34 cellular contexts compared by ENCODE assay signal in genomic region chr3:43696881-43697280, GRCh38.
"Had no signal": no experiment of that assay in that cellular context is flagged by ENCODE, and none has a peak within 500 bp of the region (broad histone marks: within the 10 kb centered on the region; RNA-seq: fewer than 3 reads in every experiment).

No MANE protein-coding gene starts in this region.

- H3K4me3 ChIP-seq: adrenal gland, body of pancreas, cardiac muscle cell, colonic mucosa, gastrocnemius medialis, lower lobe of right lung, psoas muscle, right atrium auricular region, smooth muscle cell, thoracic aorta, uterus had no signal

- H3K4me3 Mint-ChIP-seq: activated naive CD4-positive, alpha-beta T cell treated with anti-CD3 and anti-CD28 coated beads for 36 hours; activated naive CD8-positive, alpha-beta T cell treated with anti-CD3 and anti-CD28 coated beads for 36 hours; immature natural killer cell; neural crest cell; type B pancreatic cell had no signal

- H3K27ac ChIP-seq: adrenal gland, cardiac muscle cell, colonic mucosa, epithelial cell of prostate, gastrocnemius medialis, parathyroid adenoma, psoas muscle, right atrium auricular region, thoracic aorta, uterus, WERI-Rb-1 had no signal

- H3K36me3 ChIP-seq: cardiac muscle cell, colonic mucosa, right atrium auricular region, thoracic aorta, uterus, WERI-Rb-1 had no signal

- H3K9me3 Mint-ChIP-seq: activated naive CD4-positive, alpha-beta T cell treated with anti-CD3 and anti-CD28 coated beads for 36 hours; activated naive CD8-positive, alpha-beta T cell treated with anti-CD3 and anti-CD28 coated beads for 36 hours; immature natural killer cell; neural crest cell; type B pancreatic cell had no signal

- H3K27me3 ChIP-seq: adrenal gland, body of pancreas, cardiac muscle cell, colonic mucosa, gastrocnemius medialis, right atrium auricular region, uterus had no signal

- H3K9ac ChIP-seq: parathyroid adenoma had no signal

- H3K9me3 ChIP-seq: adrenal gland, body of pancreas, colonic mucosa, gastrocnemius medialis, lower lobe of right lung, psoas muscle, right atrium auricular region, thoracic aorta, uterus had no signal

- H3K27me3 Mint-ChIP-seq: activated naive CD8-positive, alpha-beta T cell treated with anti-CD3 and anti-CD28 coated beads for 36 hours; type B pancreatic cell had no signal

- H3K27ac Mint-ChIP-seq: activated naive CD4-positive, alpha-beta T cell treated with anti-CD3 and anti-CD28 coated beads for 36 hours; activated naive CD8-positive, alpha-beta T cell treated with anti-CD3 and anti-CD28 coated beads for 36 hours; immature natural killer cell; type B pancreatic cell had no signal

- DNase-seq: activated CD4-positive, alpha-beta T cell treated with anti-CD3 and anti-CD28 coated beads for 48 hours; activated CD4-positive, alpha-beta T cell treated with anti-CD3 and anti-CD28 coated beads, Interleukin-2, amount 50 U/mL, for 48 hours; activated CD8-positive, alpha-beta memory T cell treated with anti-CD3 and anti-CD28 coated beads for 24 hours; activated effector memory CD4-positive, alpha-beta T cell treated with Interleukin-2 at 50 U/mL for 16 hours; activated naive CD4-positive, alpha-beta T cell treated with anti-CD3 and anti-CD28 coated beads for 36 hours; activated naive CD8-positive, alpha-beta T cell treated with anti-CD3 and anti-CD28 coated beads for 36 hours; adrenal gland; aorta; body of pancreas; cerebellar nuclear complex; colonic mucosa; effector CD8-positive, alpha-beta T cell; gastrocnemius medialis; glutamatergic neuron; hippocampal formation; immature natural killer cell; kidney glomerular epithelial cell; lower lobe of right lung; mesendoderm; occipital lobe; psoas muscle; stimulated activated CD4-positive, alpha-beta T cell treated with anti-CD3 and anti-CD28 coated beads, Interleukin-1b, Interleukin-23, amount 100 ng/mL, for 48 hours; stimulated activated CD4-positive, alpha-beta T cell treated with anti-CD3 and anti-CD28 coated beads, Interleukin-4, amount 100 ng/mL, for 4 hours; stimulated activated naive CD4-positive, alpha-beta T cell; uterus; WERI-Rb-1 had no signal
